In genomic region chr11:20363149-20363499, GRCh38 we compare ENCODE assay signal across 1 cellular context.
TF ChIP-seq lines count a peak whose summit lies in the region.

No MANE protein-coding gene starts in this region.

TF ChIP-seq in K562, 482 proteins besides CTCF, POLR2A, EP300 and RAD21 (continues in another document):
- no peak for TF ChIP-seq CREB1 (IDR thresholded peaks at IDR 0.05)
- no peak for TF ChIP-seq CREB1 (CRISPR knock-in tag; IDR thresholded peaks at IDR 0.05)
- 0 out of 2 replicates have a peak, but pooled peaks have one; percentile 12 for TF ChIP-seq SMARCE1 (IDR thresholded peaks at IDR 0.05)
- 0 out of 2 replicates have a peak, but pooled peaks have one; percentile 26 for TF ChIP-seq ARID2 (IDR thresholded peaks at IDR 0.05)
- TF ChIP-seq MLLT1 (IDR thresholded peaks at IDR 0.05) = peak in 1 of 2 experiments; percentile 41; a peak in 1 of 4 replicates
- 0 out of 2 replicates have a peak, but pooled peaks have one; percentile 45 for TF ChIP-seq NKRF (IDR thresholded peaks at IDR 0.05; ENCODE audit: borderline replicate concordance)
- 0 out of 2 replicates have a peak, but pooled peaks have one; percentile 63 for TF ChIP-seq EHMT2 (IDR thresholded peaks at IDR 0.05)
- TF ChIP-seq LARP7 (IDR thresholded peaks at IDR 0.05) = 0 out of 2 replicates have a peak, but pooled peaks have one; percentile 56
- TF ChIP-seq TRIM25 (IDR thresholded peaks at IDR 0.05; ENCODE audit: borderline replicate concordance) = peak; percentile 90; the same call in 1 of the 2 replicates
- 0 out of 2 replicates have a peak, but pooled peaks have one; percentile 10 for TF ChIP-seq ZNF311 (CRISPR knock-in tag; IDR thresholded peaks at IDR 0.05)
- TF ChIP-seq MEF2D (tag; conservative IDR thresholded peaks at IDR 0.05; ENCODE audit: low read depth) = 0 out of 2 replicates have a peak, but pooled peaks have one; percentile 11
- no peak for TF ChIP-seq RBM25 (IDR thresholded peaks at IDR 0.05; ENCODE audit: low read depth, low read length, severe bottlenecking)
- TF ChIP-seq SP1 (CRISPR knock-in tag; IDR thresholded peaks at IDR 0.05) = no peak
- no peak for TF ChIP-seq ZNF778 (CRISPR knock-in tag; IDR thresholded peaks at IDR 0.05)
- no peak for TF ChIP-seq USF1 (CRISPR knock-in tag; IDR thresholded peaks at IDR 0.05)
- no peak for TF ChIP-seq ZBTB8A (IDR thresholded peaks at IDR 0.05; ENCODE audit: partially characterized antibody)
- TF ChIP-seq ARID1B (IDR thresholded peaks at IDR 0.05) = peak; percentile 23; the same call in 1 of the 2 replicates
- no peak for TF ChIP-seq TAF15 (IDR thresholded peaks at IDR 0.05; ENCODE audit: low read depth, low read length)
- TF ChIP-seq THRB (CRISPR knock-in tag; conservative IDR thresholded peaks at IDR 0.05) = peak; percentile 73; the same call in 1 of the 2 replicates
- no peak for TF ChIP-seq KLF13 (tag; IDR thresholded peaks at IDR 0.05; ENCODE audit: borderline replicate concordance, low read depth)
- TF ChIP-seq BCLAF1 (IDR thresholded peaks at IDR 0.05; ENCODE audit: borderline replicate concordance in 1 of 2, control insufficient read depth in 1 of 2, low read depth in 2 of 2, low read length in 1 of 2) = 0 out of 4 replicates have a peak, but pooled peaks of 1 of the 2 experiments have one; percentile 27
- TF ChIP-seq ZNF740 (CRISPR knock-in tag; IDR thresholded peaks at IDR 0.05) = no peak
- TF ChIP-seq ZNF740 (tag; IDR thresholded peaks at IDR 0.05) = no peak
- TF ChIP-seq ZNF354B (CRISPR knock-in tag; IDR thresholded peaks at IDR 0.05) = no peak
- TF ChIP-seq DDX20 (tag; IDR thresholded peaks at IDR 0.05; ENCODE audit: low read depth) = 0 out of 2 replicates have a peak, but pooled peaks have one; percentile 12
- TF ChIP-seq ZNF764 (CRISPR knock-in tag; IDR thresholded peaks at IDR 0.05; ENCODE audit: low read depth) = no peak
- 0 out of 4 replicates have a peak, but pooled peaks of 1 of the 2 experiments have one; percentile 8 for TF ChIP-seq KDM1A (IDR thresholded peaks at IDR 0.05)
- no peak for TF ChIP-seq ZNF639 (CRISPR knock-in tag; conservative IDR thresholded peaks at IDR 0.05 in 1 of 2, IDR thresholded peaks at IDR 0.05 in 1 of 2)
- peak; percentile 80; the same call in 1 of the 2 replicates for TF ChIP-seq HLTF (IDR thresholded peaks at IDR 0.05)
- no peak for TF ChIP-seq DPF2 (IDR thresholded peaks at IDR 0.05)
- no peak for TF ChIP-seq FOXO4 (CRISPR knock-in tag; IDR thresholded peaks at IDR 0.05)
- 0 out of 4 replicates have a peak, but pooled peaks of 1 of the 2 experiments have one; percentile 23 for TF ChIP-seq TEAD1 (CRISPR knock-in tag; IDR thresholded peaks at IDR 0.05)
- 0 out of 2 replicates have a peak, but pooled peaks have one; percentile 11 for TF ChIP-seq HSF4 (CRISPR knock-in tag; IDR thresholded peaks at IDR 0.05; ENCODE audit: borderline replicate concordance)
- TF ChIP-seq SIX5 (IDR thresholded peaks at IDR 0.05; ENCODE audit: borderline replicate concordance in 1 of 2, insufficient read depth in 1 of 2, low read depth in 1 of 2, low read length in 2 of 2) = no peak
- TF ChIP-seq ZNF449 (CRISPR knock-in tag; IDR thresholded peaks at IDR 0.05) = 0 out of 2 replicates have a peak, but pooled peaks have one; percentile 11
- peak; percentile 34; the same call in 1 of the 2 replicates for TF ChIP-seq SMARCA5 (IDR thresholded peaks at IDR 0.05)
- TF ChIP-seq SUPT5H (IDR thresholded peaks at IDR 0.05) = no peak
- peak; percentile 54; the same call in 1 of the 2 replicates for TF ChIP-seq ZBTB2 (IDR thresholded peaks at IDR 0.05)
- no peak for TF ChIP-seq ZNF561 (CRISPR knock-in tag; conservative IDR thresholded peaks at IDR 0.05)
- TF ChIP-seq JUNB (CRISPR knock-in tag; conservative IDR thresholded peaks at IDR 0.05) = no peak
- peak; percentile 85; the same call in 1 of the 2 replicates for TF ChIP-seq ZBTB26 (CRISPR knock-in tag; IDR thresholded peaks at IDR 0.05)
- TF ChIP-seq FUS (optimal IDR thresholded peaks at IDR 0.05; ENCODE audit: low read depth, low read length) = no peak
- TF ChIP-seq ZNF134 (CRISPR knock-in tag; conservative IDR thresholded peaks at IDR 0.05) = 0 out of 2 replicates have a peak, but pooled peaks have one; percentile 38
